ENCODE assay signal across 17 cellular contexts in genomic region chr3:181999314-181999713, GRCh38.
A peak's percentile ranks its signal among the peaks of the same experiment; 100 is the strongest.
DNase-seq lines count a peak whose midpoint lies in the region; ATAC-seq and TF ChIP-seq lines count a peak whose summit lies in the region.
"Had no signal": no experiment of that assay in that cellular context is flagged by ENCODE, and none has a peak within 500 bp of the region (broad histone marks: within the 10 kb centered on the region; RNA-seq: fewer than 3 reads in every experiment).

No MANE protein-coding gene starts in this region.

- TF ChIP-seq CTCF in thyroid gland (IDR thresholded peaks at IDR 0.05) = no peak

- H4K91ac ChIP-seq in mesenchymal stem cell (ENCODE audit: low read length) = no peak overlapping the region

- H2BK120ac ChIP-seq in mesenchymal stem cell (ENCODE audit: low read depth, low read length) = no peak overlapping the region

- H3K27me3 Mint-ChIP-seq in immature natural killer cell (ENCODE audit: low read depth in 3 of 3) = peaks cover 0 to under 1% (median 0%) of the 10 kb centered on the region in 3 donors

- H3K27ac ChIP-seq in thyroid gland (no peak overlapping the region), mesenchymal stem cell (ENCODE audit: low read length, poor library complexity, severe bottlenecking) (no peak overlapping the region)
- H3K27ac ChIP-seq: parathyroid adenoma had no signal

- H2BK15ac ChIP-seq in mesenchymal stem cell (ENCODE audit: low read depth, poor library complexity, severe bottlenecking) = no peak overlapping the region

- ATAC-seq in GM18502 (IDR thresholded peaks at IDR 0.05; ENCODE audit: poor library complexity, unreplicated experiment) (peak; percentile 85), GM19452 (IDR thresholded peaks at IDR 0.05; ENCODE audit: unreplicated experiment) (peak; percentile 86), HG02759 (IDR thresholded peaks at IDR 0.05; ENCODE audit: unreplicated experiment) (peak; percentile 81), HG03442 (IDR thresholded peaks at IDR 0.05; ENCODE audit: unreplicated experiment) (peak; percentile 71)
- ATAC-seq: activated T-cell treated with anti-CD3 and anti-CD28 coated beads, Interleukin-2, amount 50 U/mL, for 4 hours; HepG2 had no signal

- H3K4me1 Mint-ChIP-seq in immature natural killer cell = no peaks in the 10 kb centered on the region

- intact Hi-C loops in thyroid gland (cut with DNase I) = no loop called here

- no peaks in the 10 kb centered on the region for H3K9me3 ChIP-seq in thyroid gland
- peaks cover 4% of the 10 kb centered on the region for H3K9me3 ChIP-seq in mesenchymal stem cell (ENCODE audit: control insufficient read depth, low read length)

- H2BK12ac ChIP-seq in mesenchymal stem cell (ENCODE audit: low read length in 2 of 2) = no peak overlapping the region

- H2AK5ac ChIP-seq in mesenchymal stem cell (ENCODE audit: low read length, severe bottlenecking) = no peak overlapping the region

- H4K8ac ChIP-seq in mesenchymal stem cell (ENCODE audit: low read length) = no peak overlapping the region

- DNase-seq in thyroid gland = no peak
- DNase-seq in mesenchymal stem cell = no peak
- no peak for DNase-seq in immature natural killer cell
- no peak for DNase-seq in pons (ENCODE audit: low spot score)
- DNase-seq: ACHN; activated T-cell treated with anti-CD3 and anti-CD28 coated beads, Interleukin-2, amount 50 U/mL, for 4 hours; amniotic stem cell; cortex of kidney; HCEC 1CT; NCI-H1417 treated with DMSO at 0.1 percent for 48 hours; SHP77 had no signal

- H3K4me3 ChIP-seq in thyroid gland (replicated peaks in 1 of 3) = no peak overlapping the region
- H3K4me3 ChIP-seq in mesenchymal stem cell (ENCODE audit: insufficient read depth in 1 of 2, low read depth in 1 of 2, low read length in 2 of 2) = no peak overlapping the region

- H3K9me3 Mint-ChIP-seq in immature natural killer cell = peaks cover 2 to 14% (median 10%) of the 10 kb centered on the region in 6 donors
- H3K9me3 Mint-ChIP-seq: activated T-cell treated with anti-CD3 and anti-CD28 coated beads, Interleukin-2, amount 50 U/mL, for 4 hours had no signal

- H3K14ac ChIP-seq in mesenchymal stem cell (ENCODE audit: low read length in 2 of 2) = no peak overlapping the region

- no peaks in the 10 kb centered on the region for H3K36me3 Mint-ChIP-seq in immature natural killer cell

- no peak overlapping the region for H2BK5ac ChIP-seq in mesenchymal stem cell (ENCODE audit: low read depth, low read length, poor library complexity, severe bottlenecking)

- no peaks in the 10 kb centered on the region for H3K27me3 ChIP-seq in thyroid gland
- no peaks in the 10 kb centered on the region for H3K27me3 ChIP-seq in mesenchymal stem cell (ENCODE audit: control insufficient read depth in 1 of 2, insufficient read depth in 1 of 2, low read length in 2 of 2)

- H3K18ac ChIP-seq in mesenchymal stem cell (ENCODE audit: low read depth in 1 of 2, low read length in 2 of 2) = no peak overlapping the region

- H3K4me2 ChIP-seq in mesenchymal stem cell (ENCODE audit: low read length, poor library complexity, severe bottlenecking) = no peak overlapping the region

- H3K4me3 Mint-ChIP-seq in immature natural killer cell = no peak overlapping the region
- H3K4me3 Mint-ChIP-seq: activated T-cell treated with anti-CD3 and anti-CD28 coated beads, Interleukin-2, amount 50 U/mL, for 4 hours had no signal

- no peak overlapping the region for H2AFZ ChIP-seq in mesenchymal stem cell (ENCODE audit: low read depth, low read length)
- H2AFZ ChIP-seq: parathyroid adenoma had no signal

- H3K36me3 ChIP-seq in thyroid gland (no peaks in the 10 kb centered on the region), mesenchymal stem cell (ENCODE audit: control insufficient read depth in 1 of 2, insufficient read depth in 2 of 2, low read depth in 1 of 2, low read length in 2 of 2) (no peaks in the 10 kb centered on the region)

- H3K4ac ChIP-seq in mesenchymal stem cell (ENCODE audit: low read depth in 1 of 2, low read length in 2 of 2) = no peak overlapping the region

- no peaks in the 10 kb centered on the region for H3K79me1 ChIP-seq in mesenchymal stem cell (replicated peaks; ENCODE audit: low read length, poor library complexity, severe bottlenecking)

- no peak overlapping the region for H3K23ac ChIP-seq in mesenchymal stem cell (ENCODE audit: low read length in 2 of 2)

- WGBS in thyroid gland, 2 donors = 86 to 89% methylated on average over 6 of the region's 6 CpGs
- 96% methylated on average over 5 of the region's 6 CpGs for WGBS in mesenchymal stem cell

- H3K4me1 ChIP-seq in thyroid gland (no peaks in the 10 kb centered on the region), mesenchymal stem cell (ENCODE audit: control insufficient read depth, insufficient read depth, low read depth, low read length) (no peaks in the 10 kb centered on the region)
- H3K4me1 ChIP-seq: parathyroid adenoma had no signal

- no peak for TF ChIP-seq POLR2A in thyroid gland (IDR thresholded peaks at IDR 0.05)

- H3K9ac ChIP-seq in mesenchymal stem cell (ENCODE audit: low read length) = no peak overlapping the region
- H3K9ac ChIP-seq: parathyroid adenoma had no signal

- H3K27ac Mint-ChIP-seq in immature natural killer cell = no peak overlapping the region
